In the genomic region with DNA sequence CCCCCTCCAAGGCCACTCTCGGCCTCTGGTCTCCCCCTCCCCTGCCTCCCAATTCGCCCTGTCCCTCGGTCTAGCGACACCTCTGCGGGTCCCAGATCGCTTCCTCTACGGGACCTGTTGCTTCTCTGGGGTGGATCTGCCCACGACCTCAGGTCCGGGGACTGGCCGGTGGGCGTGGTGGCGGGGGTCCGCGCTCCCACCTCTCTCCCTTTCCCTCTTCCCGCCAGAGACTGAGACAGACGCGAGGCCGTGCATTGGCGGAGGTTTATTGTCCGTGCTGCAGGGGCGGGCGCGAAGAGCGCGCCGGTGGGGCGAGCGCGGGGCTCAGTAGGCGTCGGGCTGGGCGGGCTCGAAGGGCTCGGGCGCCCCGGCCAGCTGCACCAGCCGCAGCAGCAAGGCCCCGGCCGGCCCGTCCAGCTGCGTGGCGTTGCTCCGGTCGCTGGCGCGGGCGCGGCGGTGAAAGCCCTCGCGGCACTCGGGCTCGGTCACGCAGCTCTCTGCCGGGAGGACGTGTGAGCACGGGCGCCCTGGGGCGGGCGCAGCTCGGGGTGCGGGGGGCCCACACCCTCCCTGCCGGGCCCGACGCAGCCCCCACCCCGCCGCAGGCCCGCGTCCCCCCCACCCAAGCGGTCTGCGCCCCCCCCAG, we compare ENCODE assay signal across 9 cellular contexts. TPM values are rescaled to one million over a fixed set of nuclear protein-coding genes. Genes with fewer than 3 reads are reported as not detected.
DNase-seq lines count a peak whose midpoint lies in the region; ATAC-seq and TF ChIP-seq lines count a peak whose summit lies in the region.
"Had no signal": no experiment of that assay in that cellular context is flagged by ENCODE, and none has a peak within 500 bp of the region (broad histone marks: within the 10 kb centered on the region; RNA-seq: fewer than 3 reads in every experiment).

No MANE protein-coding gene starts in this region.

- H3K9me3 Mint-ChIP-seq in effector memory CD8-positive, alpha-beta T cell = no peaks in the 10 kb centered on the region

- no peak for TF ChIP-seq CTCF in neural cell (IDR thresholded peaks at IDR 0.05; ENCODE audit: poor library complexity, severe bottlenecking)

- no peak for TF ChIP-seq RAD21 in neural cell (conservative IDR thresholded peaks at IDR 0.05)

- H3K27me3 ChIP-seq in HUES48 (ENCODE audit: control insufficient read depth, insufficient read depth, low read length) (peaks cover 51% of the 10 kb centered on the region), neural cell (ENCODE audit: insufficient read depth, low read depth, low read length) (peaks cover 37% of the 10 kb centered on the region), HAP-1 (ENCODE audit: low read depth) (peaks cover 3% of the 10 kb centered on the region; the same call in 1 of the 2 replicates)

- peak; percentile 49 for ATAC-seq in effector memory CD8-positive, alpha-beta T cell (replicated peaks)
- no peak for ATAC-seq in GM21717 (IDR thresholded peaks at IDR 0.05; ENCODE audit: unreplicated experiment)

- no peak overlapping the region for H3K9ac ChIP-seq in HUES48 (ENCODE audit: low read depth, low read length)
- H3K9ac ChIP-seq in neural cell (ENCODE audit: low read length) = no peak overlapping the region

- H3K9me2 ChIP-seq in neural cell (ENCODE audit: insufficient read depth, low read length) = no peaks in the 10 kb centered on the region

- H3K4me1 Mint-ChIP-seq in effector memory CD8-positive, alpha-beta T cell (ENCODE audit: low read depth in 2 of 2) = peaks cover 4 to 7% of the 10 kb centered on the region in 2 donors

- H3K27ac ChIP-seq in HUES48 (ENCODE audit: low read depth, low read length) = no peak overlapping the region
- H3K27ac ChIP-seq in neural cell (ENCODE audit: low read length) = no peak overlapping the region

- DNase-seq in AG20443 (ENCODE audit: low spot score) (peak; percentile 58), HAP-1 (ENCODE audit: low spot score in 2 of 2) (no peak), NCI-H2081 treated with DMSO at 0.1 percent for 48 hours (lab: John Stamatoyannopoulos, UW) (no peak), NCI-H1105 (lab: John Stamatoyannopoulos, UW) (no peak)
- DNase-seq in effector memory CD8-positive, alpha-beta T cell = no peak
- DNase-seq: cortex of kidney had no signal

- in situ Hi-C loops in HAP-1 (cut with MboI; ENCODE audit: low sequenced_read_pairs) = no loop called here

- no peaks in the 10 kb centered on the region for H3F3A ChIP-seq in neural cell (ENCODE audit: insufficient read depth, low read length, poor library complexity, severe bottlenecking)

- H3K36me3 ChIP-seq in HUES48 (ENCODE audit: control insufficient read depth, insufficient read depth, low read length) (no peaks in the 10 kb centered on the region), neural cell (ENCODE audit: insufficient read depth, low read length) (no peaks in the 10 kb centered on the region), HAP-1 (replicated peaks) (no peaks in the 10 kb centered on the region)

- H3K4me3 ChIP-seq in HUES48 (ENCODE audit: low read depth, low read length) (peak overlapping the region; percentile 53; the same call in 1 of the 2 replicates), neural cell (ENCODE audit: low read length) (peak overlapping the region; percentile 42), HAP-1 (no peak overlapping the region)

- H3K4me2 ChIP-seq in neural cell (ENCODE audit: low read length) = no peak overlapping the region

- H3K4me3 Mint-ChIP-seq in effector memory CD8-positive, alpha-beta T cell = peak overlapping the region; percentile 51 to 55

- H3K27ac Mint-ChIP-seq in effector memory CD8-positive, alpha-beta T cell = no peak overlapping the region

- peaks cover 57 to 65% of the 10 kb centered on the region in 2 donors for H3K27me3 Mint-ChIP-seq in effector memory CD8-positive, alpha-beta T cell

- H3K4me1 ChIP-seq in HUES48 (ENCODE audit: control insufficient read depth, insufficient read depth, low read length) (0 out of 2 replicates have a peak, but pooled peaks cover 5% of the 10 kb centered on the region), HAP-1 (no peaks in the 10 kb centered on the region)

- H3K9me3 ChIP-seq in HUES48 (ENCODE audit: control insufficient read depth, insufficient read depth, low read length) (no peaks in the 10 kb centered on the region), neural cell (ENCODE audit: low read length) (no peaks in the 10 kb centered on the region), HAP-1 (no peaks in the 10 kb centered on the region)

- H3K36me3 Mint-ChIP-seq in effector memory CD8-positive, alpha-beta T cell (ENCODE audit: insufficient read depth) = no peaks in the 10 kb centered on the region

- no peaks in the 10 kb centered on the region for H3K79me2 ChIP-seq in neural cell (replicated peaks; ENCODE audit: insufficient read depth, low read length)

- no peak overlapping the region for H2AFZ ChIP-seq in neural cell (ENCODE audit: low read depth, low read length)

- H4K20me1 ChIP-seq in neural cell (ENCODE audit: insufficient read depth) = no peaks in the 10 kb centered on the region

- no peak for TF ChIP-seq EP300 in neural cell (conservative IDR thresholded peaks at IDR 0.05; ENCODE audit: poor library complexity, severe bottlenecking)

TF ChIP-seq in neural cell, 6 proteins besides CTCF, POLR2A, EP300 and RAD21:
- TF ChIP-seq EZH2 (IDR thresholded peaks at IDR 0.05; ENCODE audit: borderline replicate concordance, insufficient read depth, low read length, poor library complexity, severe bottlenecking) (no peak), POLR2AphosphoS5 (IDR thresholded peaks at IDR 0.05) (no peak), SMC3 (conservative IDR thresholded peaks at IDR 0.05; ENCODE audit: poor library complexity) (no peak), MXI1 (conservative IDR thresholded peaks at IDR 0.05; ENCODE audit: poor library complexity, severe bottlenecking) (no peak), TAF1 (IDR thresholded peaks at IDR 0.05; ENCODE audit: low read depth) (no peak)
- TF ChIP-seq, protein P1, sequence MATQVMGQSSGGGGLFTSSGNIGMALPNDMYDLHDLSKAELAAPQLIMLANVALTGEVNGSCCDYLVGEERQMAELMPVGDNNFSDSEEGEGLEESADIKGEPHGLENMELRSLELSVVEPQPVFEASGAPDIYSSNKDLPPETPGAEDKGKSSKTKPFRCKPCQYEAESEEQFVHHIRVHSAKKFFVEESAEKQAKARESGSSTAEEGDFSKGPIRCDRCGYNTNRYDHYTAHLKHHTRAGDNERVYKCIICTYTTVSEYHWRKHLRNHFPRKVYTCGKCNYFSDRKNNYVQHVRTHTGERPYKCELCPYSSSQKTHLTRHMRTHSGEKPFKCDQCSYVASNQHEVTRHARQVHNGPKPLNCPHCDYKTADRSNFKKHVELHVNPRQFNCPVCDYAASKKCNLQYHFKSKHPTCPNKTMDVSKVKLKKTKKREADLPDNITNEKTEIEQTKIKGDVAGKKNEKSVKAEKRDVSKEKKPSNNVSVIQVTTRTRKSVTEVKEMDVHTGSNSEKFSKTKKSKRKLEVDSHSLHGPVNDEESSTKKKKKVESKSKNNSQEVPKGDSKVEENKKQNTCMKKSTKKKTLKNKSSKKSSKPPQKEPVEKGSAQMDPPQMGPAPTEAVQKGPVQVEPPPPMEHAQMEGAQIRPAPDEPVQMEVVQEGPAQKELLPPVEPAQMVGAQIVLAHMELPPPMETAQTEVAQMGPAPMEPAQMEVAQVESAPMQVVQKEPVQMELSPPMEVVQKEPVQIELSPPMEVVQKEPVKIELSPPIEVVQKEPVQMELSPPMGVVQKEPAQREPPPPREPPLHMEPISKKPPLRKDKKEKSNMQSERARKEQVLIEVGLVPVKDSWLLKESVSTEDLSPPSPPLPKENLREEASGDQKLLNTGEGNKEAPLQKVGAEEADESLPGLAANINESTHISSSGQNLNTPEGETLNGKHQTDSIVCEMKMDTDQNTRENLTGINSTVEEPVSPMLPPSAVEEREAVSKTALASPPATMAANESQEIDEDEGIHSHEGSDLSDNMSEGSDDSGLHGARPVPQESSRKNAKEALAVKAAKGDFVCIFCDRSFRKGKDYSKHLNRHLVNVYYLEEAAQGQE (IDR thresholded peaks at IDR 0.05; ENCODE audit: borderline replicate concordance) = no peak

RNA-seq across cellular contexts. Expression of a gene that starts 2.1 kb away (rescaled TPM):
- polyA plus RNA-seq in neural cell = not detected in 2 replicates
- not detected in 2 replicates for polyA minus RNA-seq in neural cell

RNA-seq across cellular contexts. Expression of a gene that starts 11.0 kb away (rescaled TPM):
- not detected in 2 replicates for polyA plus RNA-seq in neural cell
- polyA minus RNA-seq in neural cell = not detected in 2 replicates

RNA-seq across cellular contexts. Expression of a gene that starts 36.6 kb away (rescaled TPM):
- polyA plus RNA-seq in neural cell = 134 and 142 TPM in 2 replicates
- polyA minus RNA-seq in neural cell = 45.5 and 46.8 TPM in 2 replicates

RNA-seq across cellular contexts. Expression of a gene that starts 39.0 kb away (rescaled TPM):
- polyA plus RNA-seq in neural cell = 1.9 and 3.0 TPM in 2 replicates
- polyA minus RNA-seq in neural cell = 0.97 and 1.0 TPM in 2 replicates
